In the genomic region with DNA sequence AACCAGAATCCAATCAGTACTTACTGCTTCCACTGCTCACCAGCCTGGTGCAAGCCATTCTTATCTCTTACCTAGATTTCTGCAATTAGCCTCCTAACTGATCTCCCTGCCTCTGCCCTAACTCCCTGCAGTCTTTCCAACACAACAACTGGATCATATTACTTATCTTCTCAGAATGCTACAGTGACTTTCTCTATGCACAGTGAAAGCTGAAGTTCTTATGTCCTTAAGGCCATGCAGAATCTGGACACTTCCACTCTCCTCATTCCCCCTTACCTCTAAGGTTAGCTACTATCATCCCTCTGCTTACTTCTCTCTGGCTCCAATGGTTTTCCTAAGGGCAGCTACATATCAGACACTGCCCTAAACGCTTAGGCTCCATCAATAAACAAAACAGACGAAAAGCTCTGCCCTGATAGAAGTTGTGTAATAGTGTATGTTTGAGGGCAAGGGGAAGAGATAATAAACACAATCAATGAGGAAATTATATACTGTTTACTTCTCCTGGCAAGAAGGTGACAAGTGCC, we compare ENCODE assay signal across 1 cellular context.
TF ChIP-seq lines count a peak whose summit lies in the region.

No MANE protein-coding gene starts in this region.

TF ChIP-seq in HepG2, 621 proteins besides CTCF, POLR2A, EP300 and RAD21 (continued from another document and continues in another):
- TF ChIP-seq, protein P1, sequence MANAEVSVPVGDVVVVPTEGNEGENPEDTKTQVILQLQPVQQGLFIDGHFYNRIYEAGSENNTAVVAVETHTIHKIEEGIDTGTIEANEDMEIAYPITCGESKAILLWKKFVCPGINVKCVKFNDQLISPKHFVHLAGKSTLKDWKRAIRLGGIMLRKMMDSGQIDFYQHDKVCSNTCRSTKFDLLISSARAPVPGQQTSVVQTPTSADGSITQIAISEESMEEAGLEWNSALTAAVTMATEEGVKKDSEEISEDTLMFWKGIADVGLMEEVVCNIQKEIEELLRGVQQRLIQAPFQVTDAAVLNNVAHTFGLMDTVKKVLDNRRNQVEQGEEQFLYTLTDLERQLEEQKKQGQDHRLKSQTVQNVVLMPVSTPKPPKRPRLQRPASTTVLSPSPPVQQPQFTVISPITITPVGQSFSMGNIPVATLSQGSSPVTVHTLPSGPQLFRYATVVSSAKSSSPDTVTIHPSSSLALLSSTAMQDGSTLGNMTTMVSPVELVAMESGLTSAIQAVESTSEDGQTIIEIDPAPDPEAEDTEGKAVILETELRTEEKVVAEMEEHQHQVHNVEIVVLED (CRISPR knock-in tag; IDR thresholded peaks at IDR 0.05; ENCODE audit: borderline replicate concordance) = 0 out of 2 replicates have a peak, but pooled peaks have one; percentile 34
- TF ChIP-seq, protein P2, sequence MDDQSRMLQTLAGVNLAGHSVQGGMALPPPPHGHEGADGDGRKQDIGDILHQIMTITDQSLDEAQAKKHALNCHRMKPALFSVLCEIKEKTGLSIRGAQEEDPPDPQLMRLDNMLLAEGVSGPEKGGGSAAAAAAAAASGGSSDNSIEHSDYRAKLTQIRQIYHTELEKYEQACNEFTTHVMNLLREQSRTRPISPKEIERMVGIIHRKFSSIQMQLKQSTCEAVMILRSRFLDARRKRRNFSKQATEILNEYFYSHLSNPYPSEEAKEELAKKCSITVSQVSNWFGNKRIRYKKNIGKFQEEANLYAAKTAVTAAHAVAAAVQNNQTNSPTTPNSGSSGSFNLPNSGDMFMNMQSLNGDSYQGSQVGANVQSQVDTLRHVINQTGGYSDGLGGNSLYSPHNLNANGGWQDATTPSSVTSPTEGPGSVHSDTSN (CRISPR knock-in tag; IDR thresholded peaks at IDR 0.05; ENCODE audit: borderline replicate concordance) = no peak
- TF ChIP-seq ZNF333 (CRISPR knock-in tag; IDR thresholded peaks at IDR 0.05; ENCODE audit: borderline replicate concordance) (no peak), GTF3A (CRISPR knock-in tag; conservative IDR thresholded peaks at IDR 0.05) (no peak), SOX5 (CRISPR knock-in tag; IDR thresholded peaks at IDR 0.05; ENCODE audit: borderline replicate concordance) (peak; percentile 40; the same call in 1 of the 2 replicates), CBFB (CRISPR knock-in tag; IDR thresholded peaks at IDR 0.05) (no peak), ZNF660 (CRISPR knock-in tag; IDR thresholded peaks at IDR 0.05; ENCODE audit: borderline replicate concordance, low read depth) (no peak), ELF3 (CRISPR knock-in tag; IDR thresholded peaks at IDR 0.05) (0 out of 2 replicates have a peak, but pooled peaks have one; percentile 26), CEBPG (CRISPR knock-in tag; IDR thresholded peaks at IDR 0.05) (peak; percentile 71), RARG (CRISPR knock-in tag; IDR thresholded peaks at IDR 0.05; ENCODE audit: low read depth) (no peak), FOXA3 (CRISPR knock-in tag; IDR thresholded peaks at IDR 0.05) (peak; percentile 47; the same call in 1 of the 2 replicates), RXRB (CRISPR knock-in tag; IDR thresholded peaks at IDR 0.05; ENCODE audit: borderline replicate concordance) (0 out of 2 replicates have a peak, but pooled peaks have one; percentile 14), FOXP1 (IDR thresholded peaks at IDR 0.05) (0 out of 2 replicates have a peak, but pooled peaks have one; percentile 23), FOXP1 (CRISPR knock-in tag; IDR thresholded peaks at IDR 0.05) (peak; percentile 92), ZNF713 (CRISPR knock-in tag; IDR thresholded peaks at IDR 0.05) (no peak), ZNF776 (CRISPR knock-in tag; IDR thresholded peaks at IDR 0.05) (no peak), KDM5B (CRISPR knock-in tag; IDR thresholded peaks at IDR 0.05; ENCODE audit: borderline replicate concordance) (no peak), RARA (CRISPR knock-in tag; IDR thresholded peaks at IDR 0.05) (0 out of 2 replicates have a peak, but pooled peaks have one; percentile 15)
- TF ChIP-seq, protein P3, sequence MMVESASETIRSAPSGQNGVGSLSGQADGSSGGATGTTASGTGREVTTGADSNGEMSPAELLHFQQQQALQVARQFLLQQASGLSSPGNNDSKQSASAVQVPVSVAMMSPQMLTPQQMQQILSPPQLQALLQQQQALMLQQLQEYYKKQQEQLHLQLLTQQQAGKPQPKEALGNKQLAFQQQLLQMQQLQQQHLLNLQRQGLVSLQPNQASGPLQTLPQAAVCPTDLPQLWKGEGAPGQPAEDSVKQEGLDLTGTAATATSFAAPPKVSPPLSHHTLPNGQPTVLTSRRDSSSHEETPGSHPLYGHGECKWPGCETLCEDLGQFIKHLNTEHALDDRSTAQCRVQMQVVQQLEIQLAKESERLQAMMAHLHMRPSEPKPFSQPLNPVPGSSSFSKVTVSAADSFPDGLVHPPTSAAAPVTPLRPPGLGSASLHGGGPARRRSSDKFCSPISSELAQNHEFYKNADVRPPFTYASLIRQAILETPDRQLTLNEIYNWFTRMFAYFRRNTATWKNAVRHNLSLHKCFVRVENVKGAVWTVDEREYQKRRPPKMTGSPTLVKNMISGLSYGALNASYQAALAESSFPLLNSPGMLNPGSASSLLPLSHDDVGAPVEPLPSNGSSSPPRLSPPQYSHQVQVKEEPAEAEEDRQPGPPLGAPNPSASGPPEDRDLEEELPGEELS (CRISPR knock-in tag; IDR thresholded peaks at IDR 0.05) = peak; percentile 79
- TF ChIP-seq, protein P4, sequence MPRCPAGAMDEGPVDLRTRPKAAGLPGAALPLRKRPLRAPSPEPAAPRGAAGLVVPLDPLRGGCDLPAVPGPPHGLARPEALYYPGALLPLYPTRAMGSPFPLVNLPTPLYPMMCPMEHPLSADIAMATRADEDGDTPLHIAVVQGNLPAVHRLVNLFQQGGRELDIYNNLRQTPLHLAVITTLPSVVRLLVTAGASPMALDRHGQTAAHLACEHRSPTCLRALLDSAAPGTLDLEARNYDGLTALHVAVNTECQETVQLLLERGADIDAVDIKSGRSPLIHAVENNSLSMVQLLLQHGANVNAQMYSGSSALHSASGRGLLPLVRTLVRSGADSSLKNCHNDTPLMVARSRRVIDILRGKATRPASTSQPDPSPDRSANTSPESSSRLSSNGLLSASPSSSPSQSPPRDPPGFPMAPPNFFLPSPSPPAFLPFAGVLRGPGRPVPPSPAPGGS (CRISPR knock-in tag; IDR thresholded peaks at IDR 0.05) = no peak
- TF ChIP-seq, protein P5, sequence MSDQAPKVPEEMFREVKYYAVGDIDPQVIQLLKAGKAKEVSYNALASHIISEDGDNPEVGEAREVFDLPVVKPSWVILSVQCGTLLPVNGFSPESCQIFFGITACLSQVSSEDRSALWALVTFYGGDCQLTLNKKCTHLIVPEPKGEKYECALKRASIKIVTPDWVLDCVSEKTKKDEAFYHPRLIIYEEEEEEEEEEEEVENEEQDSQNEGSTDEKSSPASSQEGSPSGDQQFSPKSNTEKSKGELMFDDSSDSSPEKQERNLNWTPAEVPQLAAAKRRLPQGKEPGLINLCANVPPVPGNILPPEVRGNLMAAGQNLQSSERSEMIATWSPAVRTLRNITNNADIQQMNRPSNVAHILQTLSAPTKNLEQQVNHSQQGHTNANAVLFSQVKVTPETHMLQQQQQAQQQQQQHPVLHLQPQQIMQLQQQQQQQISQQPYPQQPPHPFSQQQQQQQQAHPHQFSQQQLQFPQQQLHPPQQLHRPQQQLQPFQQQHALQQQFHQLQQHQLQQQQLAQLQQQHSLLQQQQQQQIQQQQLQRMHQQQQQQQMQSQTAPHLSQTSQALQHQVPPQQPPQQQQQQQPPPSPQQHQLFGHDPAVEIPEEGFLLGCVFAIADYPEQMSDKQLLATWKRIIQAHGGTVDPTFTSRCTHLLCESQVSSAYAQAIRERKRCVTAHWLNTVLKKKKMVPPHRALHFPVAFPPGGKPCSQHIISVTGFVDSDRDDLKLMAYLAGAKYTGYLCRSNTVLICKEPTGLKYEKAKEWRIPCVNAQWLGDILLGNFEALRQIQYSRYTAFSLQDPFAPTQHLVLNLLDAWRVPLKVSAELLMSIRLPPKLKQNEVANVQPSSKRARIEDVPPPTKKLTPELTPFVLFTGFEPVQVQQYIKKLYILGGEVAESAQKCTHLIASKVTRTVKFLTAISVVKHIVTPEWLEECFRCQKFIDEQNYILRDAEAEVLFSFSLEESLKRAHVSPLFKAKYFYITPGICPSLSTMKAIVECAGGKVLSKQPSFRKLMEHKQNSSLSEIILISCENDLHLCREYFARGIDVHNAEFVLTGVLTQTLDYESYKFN (CRISPR knock-in tag; conservative IDR thresholded peaks at IDR 0.05) = peak; percentile 45; the same call in 1 of the 2 replicates
- TF ChIP-seq, protein P6, sequence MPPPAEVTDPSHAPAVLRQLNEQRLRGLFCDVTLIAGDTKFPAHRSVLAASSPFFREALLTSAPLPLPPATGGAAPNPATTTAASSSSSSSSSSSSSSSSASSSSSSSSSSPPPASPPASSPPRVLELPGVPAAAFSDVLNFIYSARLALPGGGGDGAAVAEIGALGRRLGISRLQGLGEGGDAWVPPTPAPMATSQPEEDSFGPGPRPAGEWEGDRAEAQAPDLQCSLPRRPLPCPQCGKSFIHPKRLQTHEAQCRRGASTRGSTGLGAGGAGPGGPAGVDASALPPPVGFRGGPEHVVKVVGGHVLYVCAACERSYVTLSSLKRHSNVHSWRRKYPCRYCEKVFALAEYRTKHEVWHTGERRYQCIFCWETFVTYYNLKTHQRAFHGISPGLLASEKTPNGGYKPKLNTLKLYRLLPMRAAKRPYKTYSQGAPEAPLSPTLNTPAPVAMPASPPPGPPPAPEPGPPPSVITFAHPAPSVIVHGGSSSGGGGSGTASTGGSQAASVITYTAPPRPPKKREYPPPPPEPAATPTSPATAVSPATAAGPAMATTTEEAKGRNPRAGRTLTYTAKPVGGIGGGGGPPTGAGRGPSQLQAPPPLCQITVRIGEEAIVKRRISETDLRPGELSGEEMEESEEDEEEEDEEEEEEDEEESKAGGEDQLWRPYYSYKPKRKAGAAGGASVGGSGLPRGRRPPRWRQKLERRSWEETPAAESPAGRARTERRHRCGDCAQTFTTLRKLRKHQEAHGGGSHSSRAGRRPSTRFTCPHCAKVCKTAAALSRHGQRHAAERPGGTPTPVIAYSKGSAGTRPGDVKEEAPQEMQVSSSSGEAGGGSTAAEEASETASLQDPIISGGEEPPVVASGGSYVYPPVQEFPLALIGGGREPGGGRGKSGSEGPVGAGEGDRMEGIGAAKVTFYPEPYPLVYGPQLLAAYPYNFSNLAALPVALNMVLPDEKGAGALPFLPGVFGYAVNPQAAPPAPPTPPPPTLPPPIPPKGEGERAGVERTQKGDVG (CRISPR knock-in tag; IDR thresholded peaks at IDR 0.05; ENCODE audit: borderline replicate concordance) = no peak
- TF ChIP-seq, protein P7, sequence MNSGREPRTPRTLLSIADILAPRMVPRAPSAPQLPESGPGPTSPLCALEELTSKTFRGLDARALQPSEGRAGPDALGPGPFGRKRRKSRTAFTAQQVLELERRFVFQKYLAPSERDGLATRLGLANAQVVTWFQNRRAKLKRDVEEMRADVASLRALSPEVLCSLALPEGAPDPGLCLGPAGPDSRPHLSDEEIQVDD (CRISPR knock-in tag; IDR thresholded peaks at IDR 0.05; ENCODE audit: borderline replicate concordance) = no peak
- TF ChIP-seq, protein P8, sequence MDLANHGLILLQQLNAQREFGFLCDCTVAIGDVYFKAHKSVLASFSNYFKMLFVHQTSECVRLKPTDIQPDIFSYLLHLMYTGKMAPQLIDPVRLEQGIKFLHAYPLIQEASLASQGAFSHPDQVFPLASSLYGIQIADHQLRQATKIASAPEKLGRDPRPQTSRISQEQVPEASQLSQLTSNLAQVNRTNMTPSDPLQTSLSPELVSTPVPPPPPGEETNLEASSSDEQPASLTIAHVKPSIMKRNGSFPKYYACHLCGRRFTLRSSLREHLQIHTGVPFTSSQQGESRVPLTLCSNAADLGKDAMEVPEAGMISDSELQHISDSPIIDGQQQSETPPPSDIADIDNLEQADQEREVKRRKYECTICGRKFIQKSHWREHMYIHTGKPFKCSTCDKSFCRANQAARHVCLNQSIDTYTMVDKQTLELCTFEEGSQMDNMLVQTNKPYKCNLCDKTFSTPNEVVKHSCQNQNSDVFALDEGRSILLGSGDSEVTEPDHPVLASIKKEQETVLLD (CRISPR knock-in tag; IDR thresholded peaks at IDR 0.05; ENCODE audit: low read depth) = no peak
- TF ChIP-seq, protein P9, sequence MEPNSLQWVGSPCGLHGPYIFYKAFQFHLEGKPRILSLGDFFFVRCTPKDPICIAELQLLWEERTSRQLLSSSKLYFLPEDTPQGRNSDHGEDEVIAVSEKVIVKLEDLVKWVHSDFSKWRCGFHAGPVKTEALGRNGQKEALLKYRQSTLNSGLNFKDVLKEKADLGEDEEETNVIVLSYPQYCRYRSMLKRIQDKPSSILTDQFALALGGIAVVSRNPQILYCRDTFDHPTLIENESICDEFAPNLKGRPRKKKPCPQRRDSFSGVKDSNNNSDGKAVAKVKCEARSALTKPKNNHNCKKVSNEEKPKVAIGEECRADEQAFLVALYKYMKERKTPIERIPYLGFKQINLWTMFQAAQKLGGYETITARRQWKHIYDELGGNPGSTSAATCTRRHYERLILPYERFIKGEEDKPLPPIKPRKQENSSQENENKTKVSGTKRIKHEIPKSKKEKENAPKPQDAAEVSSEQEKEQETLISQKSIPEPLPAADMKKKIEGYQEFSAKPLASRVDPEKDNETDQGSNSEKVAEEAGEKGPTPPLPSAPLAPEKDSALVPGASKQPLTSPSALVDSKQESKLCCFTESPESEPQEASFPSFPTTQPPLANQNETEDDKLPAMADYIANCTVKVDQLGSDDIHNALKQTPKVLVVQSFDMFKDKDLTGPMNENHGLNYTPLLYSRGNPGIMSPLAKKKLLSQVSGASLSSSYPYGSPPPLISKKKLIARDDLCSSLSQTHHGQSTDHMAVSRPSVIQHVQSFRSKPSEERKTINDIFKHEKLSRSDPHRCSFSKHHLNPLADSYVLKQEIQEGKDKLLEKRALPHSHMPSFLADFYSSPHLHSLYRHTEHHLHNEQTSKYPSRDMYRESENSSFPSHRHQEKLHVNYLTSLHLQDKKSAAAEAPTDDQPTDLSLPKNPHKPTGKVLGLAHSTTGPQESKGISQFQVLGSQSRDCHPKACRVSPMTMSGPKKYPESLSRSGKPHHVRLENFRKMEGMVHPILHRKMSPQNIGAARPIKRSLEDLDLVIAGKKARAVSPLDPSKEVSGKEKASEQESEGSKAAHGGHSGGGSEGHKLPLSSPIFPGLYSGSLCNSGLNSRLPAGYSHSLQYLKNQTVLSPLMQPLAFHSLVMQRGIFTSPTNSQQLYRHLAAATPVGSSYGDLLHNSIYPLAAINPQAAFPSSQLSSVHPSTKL (CRISPR knock-in tag; IDR thresholded peaks at IDR 0.05) = peak; percentile 58; the same call in 1 of the 2 replicates
- TF ChIP-seq, protein P10, sequence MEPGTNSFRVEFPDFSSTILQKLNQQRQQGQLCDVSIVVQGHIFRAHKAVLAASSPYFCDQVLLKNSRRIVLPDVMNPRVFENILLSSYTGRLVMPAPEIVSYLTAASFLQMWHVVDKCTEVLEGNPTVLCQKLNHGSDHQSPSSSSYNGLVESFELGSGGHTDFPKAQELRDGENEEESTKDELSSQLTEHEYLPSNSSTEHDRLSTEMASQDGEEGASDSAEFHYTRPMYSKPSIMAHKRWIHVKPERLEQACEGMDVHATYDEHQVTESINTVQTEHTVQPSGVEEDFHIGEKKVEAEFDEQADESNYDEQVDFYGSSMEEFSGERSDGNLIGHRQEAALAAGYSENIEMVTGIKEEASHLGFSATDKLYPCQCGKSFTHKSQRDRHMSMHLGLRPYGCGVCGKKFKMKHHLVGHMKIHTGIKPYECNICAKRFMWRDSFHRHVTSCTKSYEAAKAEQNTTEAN (CRISPR knock-in tag; conservative IDR thresholded peaks at IDR 0.05) = no peak
- TF ChIP-seq, protein P11, sequence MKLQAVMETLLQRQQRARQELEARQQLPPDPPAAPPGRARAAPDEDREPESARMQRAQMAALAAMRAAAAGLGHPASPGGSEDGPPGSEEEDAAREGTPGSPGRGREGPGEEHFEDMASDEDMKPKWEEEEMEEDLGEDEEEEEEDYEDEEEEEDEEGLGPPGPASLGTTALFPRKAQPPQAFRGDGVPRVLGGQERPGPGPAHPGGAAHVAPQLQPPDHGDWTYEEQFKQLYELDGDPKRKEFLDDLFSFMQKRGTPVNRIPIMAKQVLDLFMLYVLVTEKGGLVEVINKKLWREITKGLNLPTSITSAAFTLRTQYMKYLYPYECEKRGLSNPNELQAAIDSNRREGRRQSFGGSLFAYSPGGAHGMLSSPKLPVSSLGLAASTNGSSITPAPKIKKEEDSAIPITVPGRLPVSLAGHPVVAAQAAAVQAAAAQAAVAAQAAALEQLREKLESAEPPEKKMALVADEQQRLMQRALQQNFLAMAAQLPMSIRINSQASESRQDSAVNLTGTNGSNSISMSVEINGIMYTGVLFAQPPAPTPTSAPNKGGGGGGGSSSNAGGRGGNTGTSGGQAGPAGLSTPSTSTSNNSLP (IDR thresholded peaks at IDR 0.05; ENCODE audit: low read depth, low read length) = no peak
